Comparison of ENCODE assay signal across 13 cellular contexts in the genomic region with DNA sequence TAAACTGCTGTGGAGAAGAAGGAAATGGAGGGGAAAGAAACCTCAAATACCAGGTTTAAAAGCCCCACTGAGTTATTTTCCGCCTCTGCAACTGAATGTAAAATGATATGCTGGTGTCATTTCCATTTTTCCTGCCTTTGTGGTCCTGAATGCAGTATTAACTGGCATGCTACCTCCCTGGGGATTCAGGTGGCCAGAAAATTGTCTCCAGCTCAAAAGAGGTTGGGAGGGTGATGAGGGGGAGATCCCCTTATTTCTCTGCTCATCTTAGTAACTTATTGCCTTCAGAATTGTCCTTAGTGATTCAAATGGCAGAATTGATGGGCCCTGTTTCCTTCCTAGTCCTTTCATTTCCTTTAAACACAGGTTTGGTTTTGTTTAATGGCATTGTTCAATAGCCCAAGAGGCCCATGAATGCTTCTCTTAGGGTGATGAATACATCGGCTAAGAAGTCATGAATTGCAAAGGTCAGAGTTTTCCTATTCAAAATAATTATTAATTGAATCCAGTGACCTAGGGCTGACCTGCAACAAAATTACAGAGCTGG.
DNase-seq lines count a peak whose midpoint lies in the region; ATAC-seq, FAIRE-seq and TF ChIP-seq lines count a peak whose summit lies in the region.
"Had no signal": no experiment of that assay in that cellular context is flagged by ENCODE, and none has a peak within 500 bp of the region (broad histone marks: within the 10 kb centered on the region; RNA-seq: fewer than 3 reads in every experiment).

No MANE protein-coding gene starts in this region.

- dilution Hi-C loops in endothelial cell of umbilical vein (cut with MboI; ENCODE audit: extremely low pct_ligation_motif_present, low sequenced_read_pairs) = no loop called here

- H3K4me1 ChIP-seq in endothelial cell of umbilical vein (ENCODE audit: control insufficient read depth, extremely low read depth, insufficient read depth, low read length) = peaks cover 5% of the 10 kb centered on the region
- H3K4me1 ChIP-seq in ovary (ENCODE audit: insufficient read depth) = no peaks in the 10 kb centered on the region

- no peaks in the 10 kb centered on the region for H4K20me1 ChIP-seq in endothelial cell of umbilical vein (replicated peaks; ENCODE audit: control insufficient read depth, extremely low read depth, insufficient read depth, low read length)

- TF ChIP-seq CTCF in endothelial cell of umbilical vein (IDR thresholded peaks at IDR 0.05; ENCODE audit: extremely low read depth in 1 of 2, insufficient read depth in 1 of 2, low read depth in 1 of 2, low read length in 2 of 2) = no peak
- no peak for TF ChIP-seq CTCF in ovary (IDR thresholded peaks at IDR 0.05)

- POLR2A ChIA-PET in endothelial cell of umbilical vein (lab: Charles Lee) = no interaction called here

- H3K4me3 ChIP-seq in endothelial cell of umbilical vein (replicated peaks in 1 of 3; ENCODE audit: insufficient read depth in 1 of 3, low read depth in 1 of 3, low read length in 3 of 3) (no peak overlapping the region), ovary (no peak overlapping the region)
- H3K4me3 ChIP-seq: uterus had no signal

- no TSS peak for BruUV-seq in endothelial cell of umbilical vein (replicated peaks; lab: Mats Ljungman, UMichigan)

- H3K9me3 ChIP-seq in endothelial cell of umbilical vein (replicated peaks; ENCODE audit: control insufficient read depth, insufficient read depth, low read length) (no peaks in the 10 kb centered on the region), ovary (no peaks in the 10 kb centered on the region)
- H3K9me3 ChIP-seq: uterus had no signal

- intact Hi-C loops in endothelial cell of umbilical vein (cut with micrococcal nuclease) (no loop called here), ovary (cut with DNase I) (no loop called here), Right ventricle myocardium inferior (cut with DNase I) (no loop called here)

- no peaks in the 10 kb centered on the region for H3K27me3 ChIP-seq in endothelial cell of umbilical vein (ENCODE audit: control insufficient read depth in 2 of 2, insufficient read depth in 2 of 2, low read length in 2 of 2)
- H3K27me3 ChIP-seq in ovary = no peaks in the 10 kb centered on the region
- H3K27me3 ChIP-seq: uterus had no signal

- 94 to 98% (median 97%) methylated on average over 2 of the region's 2 CpGs for WGBS in ovary, 3 donors

- H2AFZ ChIP-seq in endothelial cell of umbilical vein (ENCODE audit: low read depth, low read length) = no peak overlapping the region

- H3K9me1 ChIP-seq in endothelial cell of umbilical vein (replicated peaks; ENCODE audit: control insufficient read depth, extremely low read depth, insufficient read depth, low read length) = no peaks in the 10 kb centered on the region

- H3K27ac ChIP-seq in endothelial cell of umbilical vein (ENCODE audit: insufficient read depth, low read depth, low read length) (no peak overlapping the region), ovary (no peak overlapping the region)
- H3K27ac ChIP-seq: uterus had no signal

- no peaks in the 10 kb centered on the region for H3K79me2 ChIP-seq in endothelial cell of umbilical vein (ENCODE audit: control insufficient read depth, insufficient read depth, low read length)

- H3K9ac ChIP-seq in endothelial cell of umbilical vein (replicated peaks; ENCODE audit: extremely low read depth, insufficient read depth, low read length) = no peak overlapping the region

- CTCF ChIA-PET in endothelial cell of umbilical vein (lab: Charles Lee) = interaction anchor here (1.0 kb wide), 1 partner anchor 115 kb away, joined by 3 read pairs; no protein-coding TSS in a partner anchor

- no peaks in the 10 kb centered on the region for H3K36me3 ChIP-seq in endothelial cell of umbilical vein (ENCODE audit: control insufficient read depth in 2 of 2, extremely low read depth in 1 of 2, insufficient read depth in 2 of 2, low read length in 2 of 2)
- no peaks in the 10 kb centered on the region for H3K36me3 ChIP-seq in ovary
- H3K36me3 ChIP-seq: uterus had no signal

- no peak for TF ChIP-seq POLR2A in endothelial cell of umbilical vein (IDR thresholded peaks at IDR 0.05; ENCODE audit: low read depth, low read length)
- no peak for TF ChIP-seq POLR2A in ovary (IDR thresholded peaks at IDR 0.05)

- peak; percentile 19 for DNase-seq in endothelial cell of umbilical vein (ENCODE audit: low read depth, low spot score)
- DNase-seq in HT-29 (ENCODE audit: low spot score) = no peak
- DNase-seq in ovary = no peak
- DNase-seq in Right ventricle myocardium inferior (ENCODE audit: missing footprints) = no peak
- DNase-seq: CD8-positive, alpha-beta memory T cell; MM.1S; PC-3; uterus had no signal

- H3K4me2 ChIP-seq in endothelial cell of umbilical vein (ENCODE audit: insufficient read depth, low read length) = no peak overlapping the region

- ATAC-seq in GM18508 (IDR thresholded peaks at IDR 0.05; ENCODE audit: insufficient read depth, unreplicated experiment) (peak; percentile 17), GM21723 (IDR thresholded peaks at IDR 0.05; ENCODE audit: unreplicated experiment) (peak; percentile 6), HG03432 (IDR thresholded peaks at IDR 0.05; ENCODE audit: unreplicated experiment) (peak; percentile 37), HG02973 (IDR thresholded peaks at IDR 0.05; ENCODE audit: unreplicated experiment) (no peak), Right ventricle myocardium inferior (no peak)
- ATAC-seq: esophagus mucosa, PC-3 had no signal

- no peak for FAIRE-seq in endothelial cell of umbilical vein (lab: Jason Lieb, UNC)

- no peak for TF ChIP-seq EP300 in ovary (IDR thresholded peaks at IDR 0.05)

TF ChIP-seq in endothelial cell of umbilical vein, 7 proteins besides CTCF, POLR2A, EP300 and RAD21:
- TF ChIP-seq POLR2AphosphoS5 (IDR thresholded peaks at IDR 0.05; ENCODE audit: insufficient read depth, low read depth, low read length) (no peak), JUN (IDR thresholded peaks at IDR 0.05; ENCODE audit: borderline replicate concordance, insufficient read depth, insufficient read length, low read depth) (no peak), FOS (IDR thresholded peaks at IDR 0.05; ENCODE audit: borderline replicate concordance, insufficient read depth, low read length) (no peak), GATA2 (IDR thresholded peaks at IDR 0.05; ENCODE audit: insufficient read depth, insufficient read length, low read depth, low read length) (no peak), MYC (IDR thresholded peaks at IDR 0.05; ENCODE audit: low read depth, low read length) (no peak), EZH2 (IDR thresholded peaks at IDR 0.05; ENCODE audit: borderline replicate concordance, low read depth, low read length, severe bottlenecking) (no peak)
- TF ChIP-seq, protein P1, sequence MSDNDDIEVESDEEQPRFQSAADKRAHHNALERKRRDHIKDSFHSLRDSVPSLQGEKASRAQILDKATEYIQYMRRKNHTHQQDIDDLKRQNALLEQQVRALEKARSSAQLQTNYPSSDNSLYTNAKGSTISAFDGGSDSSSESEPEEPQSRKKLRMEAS (IDR thresholded peaks at IDR 0.05; ENCODE audit: insufficient read depth, insufficient read length) = no peak
TF ChIP-seq in endothelial cell of umbilical vein: peak in this region for 0.

Comparison
In these comparisons a context has a peak if more than half of its experiments do, and no peak if none do; other contexts are left out.
1. ATAC-seq: peak in GM18508 (single experiment), GM21723 (single experiment) and HG03432 (single experiment); none in HG02973 (single experiment) and Right ventricle myocardium inferior (single experiment).